ENCODE assay signal across 1 cellular context in genomic region chr2:217713395-217714267, GRCh38.
TF ChIP-seq lines count a peak whose summit lies in the region.

No MANE protein-coding gene starts in this region.

TF ChIP-seq in HepG2, 621 proteins besides CTCF, POLR2A, EP300 and RAD21 (continued from another document):
- no peak for TF ChIP-seq ZNF704 (CRISPR knock-in tag; IDR thresholded peaks at IDR 0.05; ENCODE audit: borderline replicate concordance)
- TF ChIP-seq MED8 (CRISPR knock-in tag; IDR thresholded peaks at IDR 0.05; ENCODE audit: insufficient replicate concordance) = no peak
- TF ChIP-seq NCOA5 (CRISPR knock-in tag; IDR thresholded peaks at IDR 0.05) = no peak
- TF ChIP-seq ZNF296 (CRISPR knock-in tag; conservative IDR thresholded peaks at IDR 0.05) = no peak
